Comparison of ENCODE assay signal across 9 cellular contexts in the genomic region with DNA sequence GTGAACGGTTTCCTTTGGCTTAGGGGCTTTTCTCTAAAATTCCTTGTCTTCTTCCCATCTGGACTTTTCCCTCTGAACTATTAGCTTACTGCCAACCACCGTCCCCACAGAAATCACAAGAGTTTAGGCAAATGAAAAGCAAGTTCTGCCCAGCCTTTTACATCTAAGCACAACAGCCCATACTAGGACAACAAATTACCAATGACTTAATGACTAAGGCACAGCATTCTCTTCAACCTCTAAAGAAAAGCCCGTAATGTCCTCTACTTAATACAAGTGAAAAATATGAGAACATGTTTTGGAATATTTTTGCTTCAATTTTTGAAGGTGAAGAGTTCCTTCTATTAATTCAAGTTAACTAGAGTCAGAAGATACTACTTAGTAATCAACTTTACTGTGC. TPM values are rescaled to one million over a fixed set of nuclear protein-coding genes. Genes with fewer than 3 reads are reported as not detected.
DNase-seq lines count a peak whose midpoint lies in the region; ATAC-seq and TF ChIP-seq lines count a peak whose summit lies in the region.
"Had no signal": no experiment of that assay in that cellular context is flagged by ENCODE, and none has a peak within 500 bp of the region (broad histone marks: within the 10 kb centered on the region; RNA-seq: fewer than 3 reads in every experiment).

No MANE protein-coding gene starts in this region.

- ATAC-seq in HG02763 (IDR thresholded peaks at IDR 0.05; ENCODE audit: unreplicated experiment) = no peak

- H3K36me3 ChIP-seq in HUES48 (ENCODE audit: control insufficient read depth, insufficient read depth, low read length) (no peaks in the 10 kb centered on the region), brain microvascular endothelial cell (replicated peaks) (no peaks in the 10 kb centered on the region)

- no peaks in the 10 kb centered on the region for H3K9me3 Mint-ChIP-seq in mesothelial cell of epicardium

- H3K4me3 Mint-ChIP-seq in mesothelial cell of epicardium = peak overlapping the region; percentile 97

- H3K9ac ChIP-seq in HUES48 (ENCODE audit: low read depth, low read length) = peak overlapping the region; percentile 62

- in situ Hi-C loops in brain microvascular endothelial cell (cut with HindIII; ENCODE audit: low pct_ligation_motif_present, low sequenced_read_pairs) = no loop called here
- in situ Hi-C loops in G401 (cut with HindIII; ENCODE audit: low sequenced_read_pairs) = no loop called here

- peak overlapping the region; percentile 100 for H3K27ac Mint-ChIP-seq in mesothelial cell of epicardium

- no peaks in the 10 kb centered on the region for H3K27me3 Mint-ChIP-seq in mesothelial cell of epicardium (ENCODE audit: low read depth)

- DNase-seq in brain microvascular endothelial cell (no peak), mesothelial cell of epicardium (ENCODE audit: low spot score in 2 of 2, unreplicated experiment in 2 of 2) (no peak), G401 (ENCODE audit: low spot score) (no peak), foreskin melanocyte (no peak), NCI-H446 treated with DMSO at 0.1 percent for 48 hours (lab: John Stamatoyannopoulos, UW) (no peak)
- DNase-seq: NCI-H1105 had no signal

- TF ChIP-seq CTCF in 22Rv1 (IDR thresholded peaks at IDR 0.05) (no peak), brain microvascular endothelial cell (IDR thresholded peaks at IDR 0.05; ENCODE audit: low read depth, low read length, missing control alignments) (no peak), mesothelial cell of epicardium (IDR thresholded peaks at IDR 0.05; ENCODE audit: unreplicated experiment) (no peak)

- H3K4me3 ChIP-seq in HUES48 (ENCODE audit: low read depth, low read length) (peak overlapping the region; percentile 70), brain microvascular endothelial cell (ENCODE audit: low read depth, low read length) (peak overlapping the region; percentile 98)

- no peaks in the 10 kb centered on the region for H3K9me3 ChIP-seq in HUES48 (ENCODE audit: control insufficient read depth, insufficient read depth, low read length)

- peaks cover 17% of the 10 kb centered on the region; the same call in 1 of the 2 replicates for H3K4me1 ChIP-seq in HUES48 (ENCODE audit: control insufficient read depth, insufficient read depth, low read length)

- H3K36me3 Mint-ChIP-seq in mesothelial cell of epicardium = peaks cover 6% of the 10 kb centered on the region

- H3K27me3 ChIP-seq in HUES48 (ENCODE audit: control insufficient read depth, insufficient read depth, low read length) (no peaks in the 10 kb centered on the region), brain microvascular endothelial cell (replicated peaks) (no peaks in the 10 kb centered on the region)

- H3K27ac ChIP-seq in 22Rv1 = peak overlapping the region; percentile 99
- H3K27ac ChIP-seq in HUES48 (ENCODE audit: low read depth, low read length) = peak overlapping the region; percentile 100
- H3K27ac ChIP-seq in brain microvascular endothelial cell = peak overlapping the region; percentile 98

- peaks cover 36% of the 10 kb centered on the region for H3K4me1 Mint-ChIP-seq in mesothelial cell of epicardium

RNA-seq across cellular contexts. Expression of gene ZBTB5, which starts 1.2 kb away (rescaled TPM):
- 34.2 to 35.3 TPM (median 35.2 TPM) in 3 replicates for total RNA-seq in mesothelial cell of epicardium
- total RNA-seq in G401 (2014; rRNA removed; shearing (Covaris generic)) = 18.8 and 20.7 TPM in 2 replicates

RNA-seq across cellular contexts. Expression of gene POLR1E, which starts 21.7 kb away (rescaled TPM):
- total RNA-seq in mesothelial cell of epicardium = 24.9 to 27.3 TPM (median 26.1 TPM) in 3 replicates
- total RNA-seq in G401 (2014; rRNA removed; shearing (Covaris generic)) = 37.5 and 44.2 TPM in 2 replicates

RNA-seq across cellular contexts. Expression of gene GRHPR, which starts 41.5 kb away (rescaled TPM):
- total RNA-seq in mesothelial cell of epicardium = 99.5 to 106 TPM (median 102 TPM) in 3 replicates
- total RNA-seq in G401 (2014; rRNA removed; shearing (Covaris generic)) = 181 and 183 TPM in 2 replicates
